Comparison of ENCODE assay signal across 8 cellular contexts in the genomic region with DNA sequence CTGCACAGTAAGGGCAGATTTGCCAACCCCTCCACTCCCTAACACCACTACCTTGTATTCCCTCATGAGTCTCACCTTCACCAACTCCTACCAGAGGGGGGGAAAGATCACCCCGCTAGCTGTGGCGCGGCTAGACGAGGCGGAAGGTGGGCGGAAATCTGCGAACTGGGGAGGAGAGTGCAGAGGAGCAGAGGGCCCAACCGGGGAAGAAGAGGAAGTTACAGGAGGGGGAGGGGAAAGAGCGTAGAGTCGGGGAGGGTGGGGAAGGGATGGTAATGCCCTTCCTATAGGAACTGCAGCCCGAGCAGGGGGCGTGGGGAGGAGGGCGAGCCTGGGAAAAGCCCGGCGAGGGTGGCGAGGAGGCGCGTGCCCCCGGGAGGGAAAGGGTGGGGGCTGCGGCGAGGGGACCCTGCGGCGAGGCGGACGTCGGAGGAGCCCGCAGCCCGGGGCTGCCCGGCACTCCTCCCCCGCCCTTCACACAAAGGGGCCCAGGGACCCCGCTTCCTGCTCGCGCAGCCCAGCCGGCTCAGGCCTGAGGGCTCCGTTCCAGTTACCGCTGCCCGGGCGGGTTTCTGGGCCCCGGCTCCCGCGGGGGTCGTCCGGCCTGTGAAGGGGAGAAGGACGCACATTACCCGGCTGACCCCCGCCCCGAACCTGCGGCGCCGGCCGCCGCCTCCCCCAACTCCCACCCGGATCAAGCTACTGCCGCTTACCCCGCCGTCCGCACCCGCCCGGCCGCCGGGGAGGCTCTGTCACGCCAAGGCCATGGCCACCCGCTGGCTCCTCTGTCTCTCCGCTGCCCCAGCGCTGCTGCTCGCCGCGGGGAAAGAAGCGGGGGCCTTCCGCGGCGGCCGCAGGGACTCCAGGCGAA. TPM values are rescaled to one million over a fixed set of nuclear protein-coding genes. Genes with fewer than 3 reads are reported as not detected.
DNase-seq lines count a peak whose midpoint lies in the region; ATAC-seq and TF ChIP-seq lines count a peak whose summit lies in the region.

No MANE protein-coding gene starts in this region.

- TF ChIP-seq CTCF in GM12865 (IDR thresholded peaks at IDR 0.05; ENCODE audit: insufficient read depth, low read depth, low read length, missing control alignments): no peak
- TF ChIP-seq CTCF in cardiac muscle cell (IDR thresholded peaks at IDR 0.05; ENCODE audit: low read depth, low read length): no peak
- TF ChIP-seq CTCF in upper lobe of right lung (IDR thresholded peaks at IDR 0.05): no peak

- H3K9me3 Mint-ChIP-seq in activated naive CD8-positive, alpha-beta T cell (ENCODE audit: low read depth): no peaks in the 10 kb centered on the region

- H3K9me3 ChIP-seq in cardiac muscle cell (ENCODE audit: low read depth): no peaks in the 10 kb centered on the region
- no peaks in the 10 kb centered on the region for H3K9me3 ChIP-seq in upper lobe of right lung

- peaks cover 14% of the 10 kb centered on the region for H3K36me3 ChIP-seq in cardiac muscle cell
- H3K36me3 ChIP-seq in upper lobe of right lung: no peaks in the 10 kb centered on the region

- no peaks in the 10 kb centered on the region for H3K27me3 Mint-ChIP-seq in activated naive CD8-positive, alpha-beta T cell

- peaks cover 39% of the 10 kb centered on the region for H3K4me1 Mint-ChIP-seq in activated naive CD8-positive, alpha-beta T cell (ENCODE audit: low read depth)

- peak; percentile 87 for DNase-seq in GM12865 (ENCODE audit: low read depth)
- peak; percentile 47 for DNase-seq in NCI-H1092 (lab: John Stamatoyannopoulos, UW)
- peak; percentile 87 to 93 for DNase-seq in cardiac muscle cell (ENCODE audit: low read depth in 1 of 2, low spot score in 1 of 2)
- DNase-seq in pons (ENCODE audit: low spot score): peak; percentile 56
- peak; percentile 85 for DNase-seq in upper lobe of right lung

- intact Hi-C loops in upper lobe of right lung (cut with DNase I): no loop called here

- H3K27ac ChIP-seq in cardiac muscle cell: peak overlapping the region; percentile 99
- H3K27ac ChIP-seq in upper lobe of right lung: peak overlapping the region; percentile 96

- H3K4me3 ChIP-seq in GM12865 (ENCODE audit: low read depth, low read length): peak overlapping the region; percentile 89
- H3K4me3 ChIP-seq in cardiac muscle cell: peak overlapping the region; percentile 92
- peak overlapping the region; percentile 69 for H3K4me3 ChIP-seq in upper lobe of right lung

- peak; percentile 62 for ATAC-seq in HG02623 (IDR thresholded peaks at IDR 0.05; ENCODE audit: unreplicated experiment)
- peak; percentile 72 for ATAC-seq in SK-N-SH treated with all-trans-retinoic acid at 6 μM for 48 hours
- ATAC-seq in upper lobe of right lung: peak; percentile 90

- H3K4me3 Mint-ChIP-seq in activated naive CD8-positive, alpha-beta T cell: peak overlapping the region; percentile 96

- H3K27me3 ChIP-seq in cardiac muscle cell (no peaks in the 10 kb centered on the region), upper lobe of right lung (no peaks in the 10 kb centered on the region)

- H3K36me3 Mint-ChIP-seq in activated naive CD8-positive, alpha-beta T cell: peaks cover 10% of the 10 kb centered on the region

- peak overlapping the region; percentile 97 for H3K27ac Mint-ChIP-seq in activated naive CD8-positive, alpha-beta T cell

- H3K4me1 ChIP-seq in cardiac muscle cell (ENCODE audit: low read depth): peaks cover 32% of the 10 kb centered on the region
- H3K4me1 ChIP-seq in upper lobe of right lung: peaks cover 17% of the 10 kb centered on the region

TF ChIP-seq in SK-N-SH treated with all-trans-retinoic acid at 6 μM for 48 hours, 23 proteins besides CTCF, POLR2A, EP300 and RAD21:
- TF ChIP-seq, protein P1, sequence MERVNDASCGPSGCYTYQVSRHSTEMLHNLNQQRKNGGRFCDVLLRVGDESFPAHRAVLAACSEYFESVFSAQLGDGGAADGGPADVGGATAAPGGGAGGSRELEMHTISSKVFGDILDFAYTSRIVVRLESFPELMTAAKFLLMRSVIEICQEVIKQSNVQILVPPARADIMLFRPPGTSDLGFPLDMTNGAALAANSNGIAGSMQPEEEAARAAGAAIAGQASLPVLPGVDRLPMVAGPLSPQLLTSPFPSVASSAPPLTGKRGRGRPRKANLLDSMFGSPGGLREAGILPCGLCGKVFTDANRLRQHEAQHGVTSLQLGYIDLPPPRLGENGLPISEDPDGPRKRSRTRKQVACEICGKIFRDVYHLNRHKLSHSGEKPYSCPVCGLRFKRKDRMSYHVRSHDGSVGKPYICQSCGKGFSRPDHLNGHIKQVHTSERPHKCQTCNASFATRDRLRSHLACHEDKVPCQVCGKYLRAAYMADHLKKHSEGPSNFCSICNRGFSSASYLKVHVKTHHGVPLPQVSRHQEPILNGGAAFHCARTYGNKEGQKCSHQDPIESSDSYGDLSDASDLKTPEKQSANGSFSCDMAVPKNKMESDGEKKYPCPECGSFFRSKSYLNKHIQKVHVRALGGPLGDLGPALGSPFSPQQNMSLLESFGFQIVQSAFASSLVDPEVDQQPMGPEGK (CRISPR knock-in tag; IDR thresholded peaks at IDR 0.05; ENCODE audit: borderline replicate concordance): peak; percentile 35; the same call in 1 of the 2 replicates
- no peak for TF ChIP-seq ARNTL (CRISPR knock-in tag; IDR thresholded peaks at IDR 0.05; ENCODE audit: borderline replicate concordance, low read depth)
TF ChIP-seq in SK-N-SH treated with all-trans-retinoic acid at 6 μM for 48 hours: peak in this region for 1.

RNA-seq across cellular contexts. Expression of gene RAP2C, which starts 1.8 kb away (rescaled TPM):
- total RNA-seq in cardiac muscle cell (25.3 and 32.6 TPM in 2 replicates), upper lobe of right lung (24.3 TPM)
- 28.7 and 32.8 TPM in 2 replicates for polyA plus RNA-seq in cardiac muscle cell

Comparison
In these comparisons a context has a peak if more than half of its experiments do, and no peak if none do; other contexts are left out.
1. Peak in every context shown above with its lines: DNase-seq, ATAC-seq, H3K4me3 ChIP-seq and H3K27ac ChIP-seq.